ENCODE assay signal across 27 cellular contexts in genomic region chr10:13678444-13678843, GRCh38.
"Had no signal": no experiment of that assay in that cellular context is flagged by ENCODE, and none has a peak within 500 bp of the region (broad histone marks: within the 10 kb centered on the region; RNA-seq: fewer than 3 reads in every experiment).

No MANE protein-coding gene starts in this region.

- H3K9me3 ChIP-seq: ascending aorta had no signal

- H3K27me3 ChIP-seq: ascending aorta, cardiac muscle cell had no signal

- DNase-seq: activated B cell treated with CpG ODN at 0.5 μM for 24 hours; activated CD4-positive, alpha-beta memory T cell treated with anti-CD3 and anti-CD28 coated beads for 36 hours; activated CD4-positive, alpha-beta T cell treated with anti-CD3 and anti-CD28 coated beads for 4 hours; activated CD4-positive, alpha-beta T cell treated with anti-CD3 and anti-CD28 coated beads, Interleukin-2, amount 10 ng/mL, durations not matched to agents 24 days and 14 days; activated CD4-positive, alpha-beta T cell treated with anti-CD3 and anti-CD28 coated beads, Interleukin-2, amount 50 U/mL, for 1 hour; activated CD4-positive, alpha-beta T cell treated with anti-CD3 and anti-CD28 coated beads, Interleukin-2, amount 50 U/mL, for 4 hours; activated CD4-positive, CD25-positive, alpha-beta regulatory T cell treated with anti-CD3 and anti-CD28 coated beads, Interleukin-2, amount 50 U/mL, for 72 hours; activated CD8-positive, alpha-beta memory T cell treated with anti-CD3 and anti-CD28 coated beads, Interleukin-2, amount 50 U/mL, for 4 hours; activated CD8-positive, alpha-beta T cell treated with anti-CD3 and anti-CD28 coated beads for 36 hours; activated gamma-delta T cell; activated naive CD4-positive, alpha-beta T cell treated with anti-CD3 and anti-CD28 coated beads, Interleukin-2, amount 10 ng/mL, durations not matched to agents 7 days and 5 days; activated naive CD4-positive, alpha-beta T cell treated with Interleukin-2 at 50 U/mL for 16 hours; activated naive CD8-positive, alpha-beta T cell treated with anti-CD3 and anti-CD28 coated beads, Interleukin-2, amount 10 ng/mL, durations not matched to agents 7 days and 5 days; activated naive CD8-positive, alpha-beta T cell treated with anti-CD3 and anti-CD28 coated beads, Interleukin-2, amount 50 U/mL, for 24 hours; activated T-cell treated with anti-CD3 and anti-CD28 coated beads for 4 hours; activated T-cell treated with anti-CD3 and anti-CD28 coated beads, Interleukin-2, amount 50 U/mL, for 1 hour; activated T-cell treated with anti-CD3 and anti-CD28 coated beads, Interleukin-2, amount 50 U/mL, for 4 hours; activated T-cell treated with anti-CD3 and anti-CD28 coated beads, Interleukin-2, amount 50 U/mL, for 72 hours; amygdala; anterior cingulate cortex; T-helper 1 cell; T-helper 2 cell; T-helper 9 cell had no signal

- ATAC-seq: activated CD8-positive, alpha-beta T cell treated with anti-CD3 and anti-CD28 coated beads for 36 hours; activated naive CD8-positive, alpha-beta T cell treated with anti-CD3 and anti-CD28 coated beads, Interleukin-2, amount 50 U/mL, for 24 hours; activated T-cell treated with anti-CD3 and anti-CD28 coated beads, Interleukin-2, amount 50 U/mL, for 4 hours; activated T-cell treated with anti-CD3 and anti-CD28 coated beads, Interleukin-2, amount 50 U/mL, for 72 hours; activated T-helper 17 cell treated with anti-CD3 and anti-CD28 coated beads, Interleukin-2, amount 50 U/mL, for 72 hours had no signal

- H3K4me3 ChIP-seq: ascending aorta, cardiac muscle cell had no signal

- H3K36me3 ChIP-seq: cardiac muscle cell had no signal

- H3K27ac ChIP-seq: ascending aorta, cardiac muscle cell, VCaP had no signal
